30 cellular contexts compared by ENCODE assay signal in the genomic region with DNA sequence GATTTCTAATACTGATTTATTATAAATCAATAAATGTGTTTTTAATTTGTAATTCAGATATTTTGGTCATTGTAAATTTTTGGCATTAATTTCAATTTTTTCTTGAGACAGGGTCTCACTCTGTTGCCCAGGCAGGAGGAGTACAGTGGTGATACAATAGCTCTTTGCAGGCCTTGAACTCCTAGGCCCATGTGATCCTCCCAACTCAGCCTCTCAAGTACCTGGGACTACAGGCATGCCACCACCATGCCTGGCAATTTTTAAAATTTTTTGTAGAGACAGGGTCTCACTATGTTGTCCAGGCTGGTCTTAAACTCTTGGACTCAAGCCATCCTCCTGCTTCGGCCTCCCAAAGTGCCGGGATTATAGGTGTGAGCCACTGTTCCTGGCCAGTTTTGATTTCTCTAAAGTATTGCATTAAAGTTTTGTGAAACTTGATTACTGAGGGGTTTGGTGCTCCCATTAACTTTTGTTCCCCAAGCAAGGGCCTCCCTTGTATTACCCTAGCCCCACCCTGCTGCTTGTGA. TPM values are rescaled to one million over a fixed set of nuclear protein-coding genes. Genes with fewer than 3 reads are reported as not detected.
"Had no signal": no experiment of that assay in that cellular context is flagged by ENCODE, and none has a peak within 500 bp of the region (broad histone marks: within the 10 kb centered on the region; RNA-seq: fewer than 3 reads in every experiment).

No MANE protein-coding gene starts in this region.

- H3K27me3 ChIP-seq: ascending aorta, breast epithelium, dorsolateral prefrontal cortex, esophagus muscularis mucosa, foreskin keratinocyte, heart left ventricle had no signal

- H3K9me3 ChIP-seq: ascending aorta, breast epithelium, esophagus muscularis mucosa, gastrocnemius medialis had no signal

- H3K27me3 Mint-ChIP-seq: activated CD4-positive, alpha-beta T cell treated with anti-CD3 and anti-CD28 coated beads, Interleukin-2, amount 10 ng/mL, durations not matched to agents 7 days and 5 days; activated T-cell treated with anti-CD3 and anti-CD28 coated beads, Interleukin-2, amount 50 U/mL, for 24 hours; brain had no signal

- H3K9me3 Mint-ChIP-seq: activated CD4-positive, alpha-beta memory T cell treated with anti-CD3 and anti-CD28 coated beads, Interleukin-2, amount 10 ng/mL, durations not matched to agents 7 days and 5 days; activated CD4-positive, alpha-beta T cell treated with anti-CD3 and anti-CD28 coated beads, Interleukin-2, amount 10 ng/mL, durations not matched to agents 7 days and 5 days; activated naive CD4-positive, alpha-beta T cell treated with anti-CD3 and anti-CD28 coated beads, Interleukin-2, amount 10 ng/mL, durations not matched to agents 7 days and 5 days; activated naive CD4-positive, alpha-beta T cell treated with anti-CD3 and anti-CD28 coated beads, Interleukin-2, amount 50 U/mL, for 72 hours; activated T-cell treated with anti-CD3 and anti-CD28 coated beads, Interleukin-2, amount 50 U/mL, for 24 hours; activated T-cell treated with anti-CD3 and anti-CD28 coated beads, Interleukin-2, amount 50 U/mL, for 72 hours; central memory CD8-positive, alpha-beta T cell had no signal

- H3K27ac ChIP-seq: ascending aorta, breast epithelium, coronary artery, dorsolateral prefrontal cortex, esophagus muscularis mucosa, foreskin keratinocyte, gastrocnemius medialis, heart left ventricle had no signal

- H3K36me3 ChIP-seq: ascending aorta, breast epithelium, esophagus muscularis mucosa, gastrocnemius medialis, heart left ventricle had no signal

- H3K4me3 ChIP-seq: ascending aorta, breast epithelium, coronary artery, dorsolateral prefrontal cortex, esophagus muscularis mucosa, gastrocnemius medialis, heart left ventricle had no signal

- H3K4me1 Mint-ChIP-seq: central memory CD8-positive, alpha-beta T cell had no signal

- ATAC-seq: activated naive CD4-positive, alpha-beta T cell treated with anti-CD3 and anti-CD28 coated beads, Interleukin-2, amount 50 U/mL, for 72 hours; activated T-cell treated with anti-CD3 and anti-CD28 coated beads, Interleukin-2, amount 50 U/mL, for 72 hours; foreskin keratinocyte; gastrocnemius medialis; heart left ventricle had no signal

- H3K4me1 ChIP-seq: breast epithelium, foreskin keratinocyte had no signal

- H3K27ac Mint-ChIP-seq: activated CD4-positive, alpha-beta memory T cell treated with anti-CD3 and anti-CD28 coated beads, Interleukin-2, amount 10 ng/mL, durations not matched to agents 7 days and 5 days; activated CD4-positive, alpha-beta T cell treated with anti-CD3 and anti-CD28 coated beads, Interleukin-2, amount 10 ng/mL, durations not matched to agents 7 days and 5 days; activated naive CD4-positive, alpha-beta T cell treated with anti-CD3 and anti-CD28 coated beads, Interleukin-2, amount 10 ng/mL, durations not matched to agents 7 days and 5 days; activated naive CD8-positive, alpha-beta T cell treated with anti-CD3 and anti-CD28 coated beads, Interleukin-2, amount 10 ng/mL, durations not matched to agents 7 days and 5 days; activated T-cell treated with anti-CD3 and anti-CD28 coated beads, Interleukin-2, amount 50 U/mL, for 24 hours; activated T-cell treated with anti-CD3 and anti-CD28 coated beads, Interleukin-2, amount 50 U/mL, for 72 hours; brain; dendritic cell treated with granulocyte-macrophage colony-stimulating factor and Interleukin-4, amounts not matched to agents 40 ng/mL and 50 ng/mL, for 4 days had no signal

- H3K4me3 Mint-ChIP-seq: activated CD4-positive, alpha-beta memory T cell treated with anti-CD3 and anti-CD28 coated beads, Interleukin-2, amount 10 ng/mL, durations not matched to agents 7 days and 5 days; activated CD4-positive, alpha-beta T cell treated with anti-CD3 and anti-CD28 coated beads, Interleukin-2, amount 10 ng/mL, durations not matched to agents 7 days and 5 days; activated naive CD4-positive, alpha-beta T cell treated with anti-CD3 and anti-CD28 coated beads, Interleukin-2, amount 10 ng/mL, durations not matched to agents 7 days and 5 days; activated naive CD8-positive, alpha-beta T cell treated with anti-CD3 and anti-CD28 coated beads, Interleukin-2, amount 10 ng/mL, durations not matched to agents 7 days and 5 days; activated T-cell treated with anti-CD3 and anti-CD28 coated beads, Interleukin-2, amount 50 U/mL, for 24 hours; activated T-cell treated with anti-CD3 and anti-CD28 coated beads, Interleukin-2, amount 50 U/mL, for 72 hours; brain; central memory CD8-positive, alpha-beta T cell; dendritic cell treated with granulocyte-macrophage colony-stimulating factor and Interleukin-4, amounts not matched to agents 40 ng/mL and 50 ng/mL, for 4 days had no signal

- DNase-seq: activated CD4-positive, alpha-beta memory T cell treated with anti-CD3 and anti-CD28 coated beads, Interleukin-2, amount 10 ng/mL, durations not matched to agents 7 days and 5 days; activated CD4-positive, alpha-beta T cell treated with anti-CD3 and anti-CD28 coated beads for 1 hour; activated CD4-positive, alpha-beta T cell treated with anti-CD3 and anti-CD28 coated beads for 4 hours; activated CD4-positive, alpha-beta T cell treated with anti-CD3 and anti-CD28 coated beads, Interleukin-2, amount 10 ng/mL, durations not matched to agents 7 days and 5 days; activated CD4-positive, alpha-beta T cell treated with anti-CD3 and anti-CD28 coated beads, Interleukin-2, amount 50 U/mL, for 4 hours; activated CD8-positive, alpha-beta memory T cell treated with anti-CD3 and anti-CD28 coated beads, Interleukin-2, amount 50 U/mL, for 48 hours; activated gamma-delta T cell; activated naive CD4-positive, alpha-beta T cell; activated naive CD4-positive, alpha-beta T cell treated with anti-CD3 and anti-CD28 coated beads, Interleukin-2, amount 10 ng/mL, durations not matched to agents 7 days and 5 days; activated naive CD8-positive, alpha-beta T cell treated with anti-CD3 and anti-CD28 coated beads, Interleukin-2, amount 10 ng/mL, durations not matched to agents 7 days and 5 days; activated T-cell treated with anti-CD3 and anti-CD28 coated beads for 4 hours; activated T-cell treated with anti-CD3 and anti-CD28 coated beads, Interleukin-2, amount 50 U/mL, for 24 hours; activated T-cell treated with anti-CD3 and anti-CD28 coated beads, Interleukin-2, amount 50 U/mL, for 72 hours; dorsolateral prefrontal cortex; effector memory CD4-positive, alpha-beta T cell; erythroblast; foreskin keratinocyte; gastrocnemius medialis; glutamatergic neuron; heart left ventricle; T-helper 2 cell had no signal

- H3K36me3 Mint-ChIP-seq: activated naive CD4-positive, alpha-beta T cell treated with anti-CD3 and anti-CD28 coated beads, Interleukin-2, amount 10 ng/mL, durations not matched to agents 7 days and 5 days; activated naive CD4-positive, alpha-beta T cell treated with anti-CD3 and anti-CD28 coated beads, Interleukin-2, amount 50 U/mL, for 72 hours; brain had no signal

RNA-seq across cellular contexts. Expression of gene SRL, which starts 36.2 kb away (rescaled TPM):
- total RNA-seq: activated CD4-positive, alpha-beta memory T cell treated with anti-CD3 and anti-CD28 coated beads, Interleukin-2, amount 10 ng/mL, durations not matched to agents 7 days and 5 days; activated CD4-positive, alpha-beta T cell treated with anti-CD3 and anti-CD28 coated beads, Interleukin-2, amount 10 ng/mL, durations not matched to agents 7 days and 5 days; activated naive CD4-positive, alpha-beta T cell treated with anti-CD3 and anti-CD28 coated beads, Interleukin-2, amount 50 U/mL, for 72 hours; activated naive CD8-positive, alpha-beta T cell treated with anti-CD3 and anti-CD28 coated beads, Interleukin-2, amount 10 ng/mL, durations not matched to agents 7 days and 5 days; activated T-cell treated with anti-CD3 and anti-CD28 coated beads, Interleukin-2, amount 50 U/mL, for 72 hours; foreskin keratinocyte; T-helper 1 cell treated with Interleukin-12 subunit alpha and Interleukin-12 subunit beta and Interleukin-4 antibody, amounts not matched to agents 30 ng/mL and 1 ng/mL, for 36 hours had no signal
- polyA plus RNA-seq: foreskin keratinocyte had no signal
